In genomic region chr3:11581237-11582122, GRCh38 we compare ENCODE assay signal across 8 cellular contexts.
DNase-seq lines count a peak whose midpoint lies in the region; ATAC-seq and TF ChIP-seq lines count a peak whose summit lies in the region.

No MANE protein-coding gene starts in this region.

- H3K27ac Mint-ChIP-seq in CD8-positive, alpha-beta T cell = peak overlapping the region; percentile 32
- no peak overlapping the region for H3K27ac Mint-ChIP-seq in stimulated activated naive B cell treated with anti-CD40 and anti-IgM and Interleukin-4, amounts not matched to agents 10 μg/mL and 1 μg/mL and 100 μg/mL, for 72 hours
- peak overlapping the region in 1 of 2 donors; percentile 73 for H3K27ac Mint-ChIP-seq in natural killer cell

- CTCF ChIA-PET in CD8-positive, alpha-beta T cell (lab: Charles Lee) = no interaction called here

- no peak for TF ChIP-seq CTCF in CD8-positive, alpha-beta T cell (IDR thresholded peaks at IDR 0.05)
- TF ChIP-seq CTCF in parathyroid adenoma (IDR thresholded peaks at IDR 0.05) (no peak), natural killer cell (IDR thresholded peaks at IDR 0.05) (no peak)

- peaks cover 16% of the 10 kb centered on the region for H3K36me3 Mint-ChIP-seq in CD8-positive, alpha-beta T cell
- peaks cover 17 to 26% of the 10 kb centered on the region in 2 donors for H3K36me3 Mint-ChIP-seq in stimulated activated naive B cell treated with anti-CD40 and anti-IgM and Interleukin-4, amounts not matched to agents 10 μg/mL and 1 μg/mL and 100 μg/mL, for 72 hours
- H3K36me3 Mint-ChIP-seq in natural killer cell = no peaks in the 10 kb centered on the region

- no peak for DNase-seq in CD8-positive, alpha-beta T cell
- DNase-seq in SK-N-MC (ENCODE audit: low read depth, low spot score) (no peak), Right ventricle myocardium superior (no peak), natural killer cell (no peak)
- no peak for DNase-seq in effector CD4-positive, alpha-beta T cell
- DNase-seq in stimulated activated naive B cell treated with anti-CD40 and anti-IgM and Interleukin-4, amounts not matched to agents 10 μg/mL and 1 μg/mL and 100 μg/mL, for 72 hours = no peak

- H3K4me3 ChIP-seq in CD8-positive, alpha-beta T cell (ENCODE audit: low read depth, low read length) = peak overlapping the region; percentile 28
- peak overlapping the region; percentile 77 for H3K4me3 ChIP-seq in SK-N-MC
- H3K4me3 ChIP-seq in parathyroid adenoma (ENCODE audit: low read depth, low read length) = peak overlapping the region; percentile 41

- no peak overlapping the region for H3K27ac ChIP-seq in CD8-positive, alpha-beta T cell (ENCODE audit: low read depth, low read length)
- H3K27ac ChIP-seq in SK-N-MC = peak overlapping the region; percentile 94
- peak overlapping the region; percentile 34 for H3K27ac ChIP-seq in parathyroid adenoma

- H3K4me1 Mint-ChIP-seq in CD8-positive, alpha-beta T cell (ENCODE audit: low read depth) = peaks cover 59% of the 10 kb centered on the region
- peaks cover 31 to 55% of the 10 kb centered on the region in 2 donors for H3K4me1 Mint-ChIP-seq in stimulated activated naive B cell treated with anti-CD40 and anti-IgM and Interleukin-4, amounts not matched to agents 10 μg/mL and 1 μg/mL and 100 μg/mL, for 72 hours
- H3K4me1 Mint-ChIP-seq in natural killer cell = peaks cover 77 to 79% of the 10 kb centered on the region in 2 donors

- no peaks in the 10 kb centered on the region for H3K9me3 Mint-ChIP-seq in CD8-positive, alpha-beta T cell
- no peaks in the 10 kb centered on the region for H3K9me3 Mint-ChIP-seq in stimulated activated naive B cell treated with anti-CD40 and anti-IgM and Interleukin-4, amounts not matched to agents 10 μg/mL and 1 μg/mL and 100 μg/mL, for 72 hours
- H3K9me3 Mint-ChIP-seq in natural killer cell = no peaks in the 10 kb centered on the region

- intact Hi-C loops in CD8-positive, alpha-beta T cell (cut with DNase I, micrococcal nuclease) = loop anchor here (5.0 to 10.0 kb wide), 2 partner anchors 61 to 63 kb away; partner anchors contain the start of gene VGLL4 (in 2 of the 2)
- intact Hi-C loops in Right ventricle myocardium superior (cut with DNase I) = no loop called here
- intact Hi-C loops in natural killer cell (cut with micrococcal nuclease) = no loop called here

- H3K27me3 ChIP-seq in CD8-positive, alpha-beta T cell (ENCODE audit: insufficient read depth, low read length) = no peaks in the 10 kb centered on the region
- no peaks in the 10 kb centered on the region for H3K27me3 ChIP-seq in parathyroid adenoma (ENCODE audit: control insufficient read depth, insufficient read depth, low read length)

- H3K36me3 ChIP-seq in CD8-positive, alpha-beta T cell (ENCODE audit: insufficient read depth, low read length) = no peaks in the 10 kb centered on the region
- H3K36me3 ChIP-seq in SK-N-MC (ENCODE audit: insufficient read depth, low read length) (no peaks in the 10 kb centered on the region), parathyroid adenoma (ENCODE audit: control insufficient read depth, insufficient read depth, low read length) (no peaks in the 10 kb centered on the region)

- no peak for ATAC-seq in CD8-positive, alpha-beta T cell
- ATAC-seq in Right ventricle myocardium superior (ENCODE audit: poor library complexity) = peak; percentile 42
- no peak for ATAC-seq in stimulated activated naive B cell treated with anti-CD40 and anti-IgM and Interleukin-4, amounts not matched to agents 10 μg/mL and 1 μg/mL and 100 μg/mL, for 72 hours (replicated peaks)
- no peak for ATAC-seq in HG03108 (IDR thresholded peaks at IDR 0.05; ENCODE audit: unreplicated experiment)
- no peak for ATAC-seq in natural killer cell

- no peaks in the 10 kb centered on the region for H3K9me3 ChIP-seq in CD8-positive, alpha-beta T cell (ENCODE audit: low read length)
- H3K9me3 ChIP-seq in SK-N-MC (ENCODE audit: low read depth, low read length) (no peaks in the 10 kb centered on the region), parathyroid adenoma (ENCODE audit: control insufficient read depth, low read length) (no peaks in the 10 kb centered on the region)

- H3K4me1 ChIP-seq in CD8-positive, alpha-beta T cell (ENCODE audit: insufficient read depth, low read length) = peaks cover 21% of the 10 kb centered on the region
- H3K4me1 ChIP-seq in parathyroid adenoma = peaks cover 4% of the 10 kb centered on the region

- H3K9ac ChIP-seq in SK-N-MC (ENCODE audit: insufficient read length) (peak overlapping the region; percentile 45), parathyroid adenoma (no peak overlapping the region)

- H3K4me2 ChIP-seq in parathyroid adenoma (ENCODE audit: low read length) = peak overlapping the region; percentile 72

- H3K79me2 ChIP-seq in parathyroid adenoma = peaks cover 58% of the 10 kb centered on the region

- H2AFZ ChIP-seq in parathyroid adenoma = peak overlapping the region; percentile 3

- no peaks in the 10 kb centered on the region for H3K27me3 Mint-ChIP-seq in CD8-positive, alpha-beta T cell (ENCODE audit: low read depth)
- H3K27me3 Mint-ChIP-seq in stimulated activated naive B cell treated with anti-CD40 and anti-IgM and Interleukin-4, amounts not matched to agents 10 μg/mL and 1 μg/mL and 100 μg/mL, for 72 hours = no peaks in the 10 kb centered on the region
- no peaks in the 10 kb centered on the region for H3K27me3 Mint-ChIP-seq in natural killer cell (ENCODE audit: low read depth in 2 of 2)

- peak overlapping the region; percentile 64 for H3K4me3 Mint-ChIP-seq in CD8-positive, alpha-beta T cell
- no peak overlapping the region for H3K4me3 Mint-ChIP-seq in stimulated activated naive B cell treated with anti-CD40 and anti-IgM and Interleukin-4, amounts not matched to agents 10 μg/mL and 1 μg/mL and 100 μg/mL, for 72 hours
- no peak overlapping the region for H3K4me3 Mint-ChIP-seq in natural killer cell

- POLR2A ChIA-PET in CD8-positive, alpha-beta T cell (lab: Charles Lee) = no interaction called here

Comparison
In these comparisons a context has a peak if more than half of its experiments do, and no peak if none do; other contexts are left out.
1. intact Hi-C loops: an anchor here in CD8-positive, alpha-beta T cell (5.0 to 10.0 kb wide); none called in Right ventricle myocardium superior and natural killer cell.